In the genomic region with DNA sequence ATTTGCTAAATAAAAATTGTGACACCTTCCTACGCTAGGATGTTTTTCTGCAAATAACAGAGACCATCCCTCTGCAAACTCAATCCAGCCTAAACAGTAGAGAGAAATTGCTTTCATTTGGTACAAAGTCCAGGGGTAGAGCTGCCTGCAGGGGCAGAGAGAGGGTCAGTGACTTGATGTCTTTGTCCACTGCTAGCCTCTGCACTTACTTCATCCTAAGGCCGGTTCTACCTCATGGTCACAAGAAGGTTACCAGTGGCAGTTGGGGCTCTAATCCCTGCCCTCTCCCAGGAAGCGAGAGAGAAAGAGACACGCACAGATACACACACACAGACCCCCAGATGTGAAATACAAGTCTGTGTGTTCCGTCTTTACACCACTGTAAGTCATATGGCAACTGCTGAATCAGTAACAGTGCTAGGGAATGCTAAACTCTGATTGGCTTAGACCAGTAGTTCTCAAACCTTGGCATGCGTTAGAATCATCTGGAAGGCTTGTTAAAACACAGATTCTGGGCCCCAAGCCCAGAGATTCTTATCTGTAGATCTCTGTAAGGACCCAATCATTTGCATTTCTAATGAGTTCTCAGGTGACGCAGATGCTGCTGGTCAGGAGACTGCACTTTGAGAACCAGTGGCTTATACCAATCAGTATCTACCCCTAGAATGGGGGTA, we compare ENCODE assay signal across 10 cellular contexts. TPM values are rescaled to one million over a fixed set of nuclear protein-coding genes. Genes with fewer than 3 reads are reported as not detected.
DNase-seq lines count a peak whose midpoint lies in the region; ATAC-seq, FAIRE-seq and TF ChIP-seq lines count a peak whose summit lies in the region.
"Had no signal": no experiment of that assay in that cellular context is flagged by ENCODE, and none has a peak within 500 bp of the region (broad histone marks: within the 10 kb centered on the region; RNA-seq: fewer than 3 reads in every experiment).

No MANE protein-coding gene starts in this region.

- no peaks in the 10 kb centered on the region for H3K9me1 ChIP-seq in endothelial cell of umbilical vein (replicated peaks; ENCODE audit: control insufficient read depth, extremely low read depth, insufficient read depth, low read length)

- FAIRE-seq in endothelial cell of umbilical vein (lab: Jason Lieb, UNC) (no peak), pancreas (lab: Jason Lieb, UNC) (no peak)

- TF ChIP-seq CTCF in endothelial cell of umbilical vein (IDR thresholded peaks at IDR 0.05; ENCODE audit: extremely low read depth in 1 of 2, insufficient read depth in 1 of 2, low read depth in 1 of 2, low read length in 2 of 2) (no peak), pancreas (IDR thresholded peaks at IDR 0.05) (no peak)

- H3K27me3 ChIP-seq in endothelial cell of umbilical vein (ENCODE audit: control insufficient read depth in 2 of 2, insufficient read depth in 2 of 2, low read length in 2 of 2) (no peaks in the 10 kb centered on the region), pancreas (no peaks in the 10 kb centered on the region)
- H3K27me3 ChIP-seq: ascending aorta had no signal

- H3K4me2 ChIP-seq in endothelial cell of umbilical vein (ENCODE audit: insufficient read depth, low read length), result no peak overlapping the region

- H3K9me3 ChIP-seq in endothelial cell of umbilical vein (replicated peaks; ENCODE audit: control insufficient read depth, insufficient read depth, low read length) (no peaks in the 10 kb centered on the region), pancreas (no peaks in the 10 kb centered on the region)
- H3K9me3 ChIP-seq: ascending aorta had no signal

- H4K20me1 ChIP-seq in endothelial cell of umbilical vein (replicated peaks; ENCODE audit: control insufficient read depth, extremely low read depth, insufficient read depth, low read length), result no peaks in the 10 kb centered on the region

- no peaks in the 10 kb centered on the region for H3K79me2 ChIP-seq in endothelial cell of umbilical vein (ENCODE audit: control insufficient read depth, insufficient read depth, low read length)

- peak; percentile 52 for DNase-seq in DMS153 (lab: John Stamatoyannopoulos, UW)
- peak; percentile 71 for DNase-seq in NCI-H2029 (lab: John Stamatoyannopoulos, UW)
- no peak for DNase-seq in endothelial cell of umbilical vein (ENCODE audit: low read depth, low spot score)
- no peak for DNase-seq in pancreas
- DNase-seq in NOMO-1 treated with dmso at 0.1 percent for 144 hours (lab: John Stamatoyannopoulos, UW; ENCODE audit: unreplicated experiment), result no peak
- DNase-seq in occipital lobe (lab: John Stamatoyannopoulos, UW), result no peak
- no peak for DNase-seq in NCI-H1048 (lab: John Stamatoyannopoulos, UW)
- DNase-seq: activated CD8-positive, alpha-beta memory T cell treated with anti-CD3 and anti-CD28 coated beads for 24 hours had no signal

- peaks cover 59% of the 10 kb centered on the region for H3K4me1 ChIP-seq in endothelial cell of umbilical vein (ENCODE audit: control insufficient read depth, extremely low read depth, insufficient read depth, low read length)
- H3K4me1 ChIP-seq in pancreas, result no peaks in the 10 kb centered on the region

- dilution Hi-C loops in endothelial cell of umbilical vein (cut with MboI; ENCODE audit: extremely low pct_ligation_motif_present, low sequenced_read_pairs), result no loop called here

- no peak overlapping the region for H2AFZ ChIP-seq in endothelial cell of umbilical vein (ENCODE audit: low read depth, low read length)

- H3K27ac ChIP-seq in endothelial cell of umbilical vein (ENCODE audit: insufficient read depth, low read depth, low read length) (peak overlapping the region; percentile 2), pancreas (no peak overlapping the region)
- H3K27ac ChIP-seq: ascending aorta had no signal

- no peak for TF ChIP-seq POLR2A in endothelial cell of umbilical vein (IDR thresholded peaks at IDR 0.05; ENCODE audit: low read depth, low read length)

- POLR2A ChIA-PET in endothelial cell of umbilical vein (lab: Charles Lee), result interaction anchor here (1.0 kb wide), 1 partner anchor 9 kb away, joined by 5 read pairs; no protein-coding TSS in a partner anchor

- no TSS peak for BruUV-seq in endothelial cell of umbilical vein (replicated peaks; lab: Mats Ljungman, UMichigan)

- 65 to 67% methylated on average over 7 of the region's 7 CpGs for WGBS in pancreas, 2 donors

- no peak overlapping the region for H3K9ac ChIP-seq in endothelial cell of umbilical vein (replicated peaks; ENCODE audit: extremely low read depth, insufficient read depth, low read length)

- intact Hi-C loops in endothelial cell of umbilical vein (cut with micrococcal nuclease), result loop anchor here (1.0 kb wide), 4 partner anchors 30 to 206 kb away; no protein-coding TSS in a partner anchor
- intact Hi-C loops in pancreas (cut with DNase I), result no loop called here

- H3K36me3 ChIP-seq in endothelial cell of umbilical vein (ENCODE audit: control insufficient read depth in 2 of 2, extremely low read depth in 1 of 2, insufficient read depth in 2 of 2, low read length in 2 of 2) (peaks cover 32 to 54% of the 10 kb centered on the region in 2 experiments), pancreas (no peaks in the 10 kb centered on the region)

- ATAC-seq in pancreas, result peak in 3 of 4 donors; percentile 14 to 46 (median 33)
- ATAC-seq in HG03039 (IDR thresholded peaks at IDR 0.05; ENCODE audit: unreplicated experiment), result no peak

- CTCF ChIA-PET in endothelial cell of umbilical vein (lab: Charles Lee), result interaction anchor here (0.6 to 4.2 kb wide), 35 partner anchors 9 to 1946 kb away, joined by 3 to 69 read pairs (median 5); no protein-coding TSS in a partner anchor

- H3K4me3 ChIP-seq in endothelial cell of umbilical vein (replicated peaks in 1 of 3; ENCODE audit: insufficient read depth in 1 of 3, low read depth in 1 of 3, low read length in 3 of 3), result no peak overlapping the region
- no peak overlapping the region for H3K4me3 ChIP-seq in pancreas
- H3K4me3 ChIP-seq: ascending aorta had no signal

TF ChIP-seq in endothelial cell of umbilical vein, 7 proteins besides CTCF, POLR2A, EP300 and RAD21:
- TF ChIP-seq JUN (IDR thresholded peaks at IDR 0.05; ENCODE audit: borderline replicate concordance, insufficient read depth, insufficient read length, low read depth) (no peak), GATA2 (IDR thresholded peaks at IDR 0.05; ENCODE audit: insufficient read depth, insufficient read length, low read depth, low read length) (peak; percentile 55)

RNA-seq across cellular contexts. Expression of gene LPCAT2, which starts 13.1 kb away (rescaled TPM):
- total RNA-seq in endothelial cell of umbilical vein, result 72.9 and 79.1 TPM in 2 replicates
- polyA plus RNA-seq in endothelial cell of umbilical vein, result 53.2 and 64.5 TPM in 2 replicates
- polyA plus RNA-seq in endothelial cell of umbilical vein (2011; cell fraction: cytosol; rRNA removed), result 42.0 and 42.3 TPM in 2 replicates
- 145 and 154 TPM in 2 replicates for polyA plus RNA-seq in endothelial cell of umbilical vein (2011; cell fraction: nucleus; rRNA removed)
- 55.1 and 64.7 TPM in 2 replicates for polyA plus RNA-seq in endothelial cell of umbilical vein (2012)
- 141 and 155 TPM in 2 replicates for polyA minus RNA-seq in endothelial cell of umbilical vein
- polyA minus RNA-seq in endothelial cell of umbilical vein (2011; cell fraction: cytosol; rRNA and poly(A)+ RNA removed), result 2.2 TPM
- 161 and 183 TPM in 2 replicates for polyA minus RNA-seq in endothelial cell of umbilical vein (2011; cell fraction: nucleus; rRNA and poly(A)+ RNA removed)
- 10 to 100 TPM in 1 of 6 donors, 1 to 10 TPM in 5; 3.3 to 12.8 (median 5.3) TPM for total RNA-seq in pancreas
- polyA plus RNA-seq in pancreas, result 1 to 10 TPM; 1.7 to 4.4 TPM
- total RNA-seq in occipital lobe, result 3.1 TPM

RNA-seq across cellular contexts. Expression of gene MMP2, which starts 16.8 kb away (rescaled TPM):
- total RNA-seq in endothelial cell of umbilical vein (768 and 771 TPM in 2 replicates), pancreas (100 to 1,000 TPM in 1 of 6 donors, 10 to 100 TPM in 4, 1 to 10 TPM in 1; 8.3 to 108 (median 28.0) TPM), occipital lobe (9.4 TPM)
- polyA plus RNA-seq in endothelial cell of umbilical vein (1,508 and 1,752 TPM in 2 replicates), pancreas (1 to 10 TPM; 6.5 to 8.4 TPM)
- 1,169 and 1,214 TPM in 2 replicates for polyA plus RNA-seq in endothelial cell of umbilical vein (2011; cell fraction: cytosol; rRNA removed)
- polyA plus RNA-seq in endothelial cell of umbilical vein (2011; cell fraction: nucleus; rRNA removed), result 586 and 676 TPM in 2 replicates
- polyA plus RNA-seq in endothelial cell of umbilical vein (2012), result 770 and 1,141 TPM in 2 replicates
- polyA minus RNA-seq in endothelial cell of umbilical vein, result 2,105 and 2,998 TPM in 2 replicates
- polyA minus RNA-seq in endothelial cell of umbilical vein (2011; cell fraction: cytosol; rRNA and poly(A)+ RNA removed), result not detected
- polyA minus RNA-seq in endothelial cell of umbilical vein (2011; cell fraction: nucleus; rRNA and poly(A)+ RNA removed), result 363 and 414 TPM in 2 replicates

Comparison
In these comparisons a context has a peak if more than half of its experiments do, and no peak if none do; other contexts are left out.
1. DNase-seq: peak in DMS153 (single experiment) and NCI-H2029 (single experiment); none in endothelial cell of umbilical vein (single experiment), pancreas (0 of 6), NOMO-1 treated with dmso at 0.1 percent for 144 hours (single experiment), occipital lobe (single experiment) and NCI-H1048 (single experiment).